In the genomic region with DNA sequence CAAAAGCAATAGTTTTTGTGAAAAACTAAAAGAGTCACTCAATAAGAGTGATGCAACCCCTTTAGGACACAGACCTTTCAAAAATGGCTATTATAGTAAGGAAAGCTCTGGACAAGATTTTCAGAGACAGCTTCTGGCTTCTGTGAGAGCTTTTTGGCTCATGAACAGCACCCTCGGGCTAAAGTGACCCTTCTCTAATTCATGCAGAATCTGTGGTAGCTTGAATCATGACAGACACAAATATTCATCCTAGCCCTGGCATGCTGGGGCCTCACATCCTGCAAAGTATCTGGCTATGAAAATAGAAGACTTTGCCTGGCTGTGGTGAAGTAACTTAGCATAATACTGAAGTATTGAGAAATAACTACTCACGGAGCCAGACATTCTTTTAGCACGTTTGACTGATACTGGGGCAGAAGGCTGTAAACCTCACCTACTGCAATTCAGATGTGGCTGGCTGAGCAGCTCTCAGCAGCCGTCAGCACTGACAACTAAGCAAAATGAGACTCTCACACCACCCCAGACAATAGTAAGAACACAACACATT, we compare ENCODE assay signal across 8 cellular contexts.
DNase-seq lines count a peak whose midpoint lies in the region; ATAC-seq, FAIRE-seq and TF ChIP-seq lines count a peak whose summit lies in the region.

No MANE protein-coding gene starts in this region.

- peak overlapping the region; percentile 88 to 90 for H3K27ac ChIP-seq in breast epithelium
- peak overlapping the region; percentile 65 for H3K27ac ChIP-seq in keratinocyte (ENCODE audit: control insufficient read depth, insufficient read depth, low read length)
- H3K27ac ChIP-seq in transverse colon = peak overlapping the region; percentile 47 to 67 (median 54)

- TF ChIP-seq CTCF in breast epithelium (IDR thresholded peaks at IDR 0.05) (no peak), keratinocyte (optimal IDR thresholded peaks at IDR 0.05 in 1 of 3, IDR thresholded peaks at IDR 0.05 in 1 of 3, conservative IDR thresholded peaks at IDR 0.05 in 1 of 3; ENCODE audit: extremely low read depth in 1 of 3, insufficient read depth in 2 of 3, low read length in 3 of 3) (no peak), transverse colon (IDR thresholded peaks at IDR 0.05) (no peak), GM10248 (IDR thresholded peaks at IDR 0.05; ENCODE audit: control extremely low read depth, extremely low read depth, low read depth, missing control alignments) (no peak)

- H3K27me3 ChIP-seq in breast epithelium = no peaks in the 10 kb centered on the region
- H3K27me3 ChIP-seq in keratinocyte (ENCODE audit: control insufficient read depth, extremely low read depth, insufficient read depth, low read length) = no peaks in the 10 kb centered on the region
- no peaks in the 10 kb centered on the region for H3K27me3 ChIP-seq in transverse colon

- peak; percentile 93 for DNase-seq in M059J (ENCODE audit: low read depth)
- peak in 1 of 2 donors; percentile 71 for DNase-seq in breast epithelium (ENCODE audit: low spot score in 2 of 2)
- peak; percentile 36 for DNase-seq in keratinocyte (ENCODE audit: low read depth, low spot score)
- no peak for DNase-seq in transverse colon
- DNase-seq in DMS79 treated with DMSO at 0.1 percent for 48 hours (lab: John Stamatoyannopoulos, UW) = no peak
- no peak for DNase-seq in NCI-H345 treated with DMSO at 0.1 percent for 48 hours (lab: John Stamatoyannopoulos, UW; ENCODE audit: unreplicated experiment)
- no peak for DNase-seq in GM10248 (ENCODE audit: extremely low spot score)

- TF ChIP-seq POLR2A in breast epithelium (IDR thresholded peaks at IDR 0.05) (no peak), transverse colon (IDR thresholded peaks at IDR 0.05) (no peak)

- no peaks in the 10 kb centered on the region for H4K20me1 ChIP-seq in keratinocyte (ENCODE audit: control insufficient read depth, extremely low read depth, insufficient read depth, low read length)

- H3K79me2 ChIP-seq in keratinocyte (ENCODE audit: control insufficient read depth, insufficient read depth, low read length) = no peaks in the 10 kb centered on the region

- FAIRE-seq in keratinocyte (lab: Jason Lieb, UNC) = peak; percentile 97

- peak overlapping the region; percentile 67 for H2AFZ ChIP-seq in keratinocyte (ENCODE audit: control insufficient read depth, low read length)

- H3K36me3 ChIP-seq in breast epithelium = no peaks in the 10 kb centered on the region
- no peaks in the 10 kb centered on the region for H3K36me3 ChIP-seq in keratinocyte (ENCODE audit: control insufficient read depth in 2 of 2, extremely low read depth in 1 of 2, insufficient read depth in 2 of 2, low read length in 2 of 2)
- H3K36me3 ChIP-seq in transverse colon = no peaks in the 10 kb centered on the region

- H3K4me1 ChIP-seq in breast epithelium = peaks cover 0 to 14% of the 10 kb centered on the region in 2 donors
- H3K4me1 ChIP-seq in keratinocyte (ENCODE audit: control insufficient read depth, extremely low read depth, insufficient read depth, low read length) = peaks cover 25% of the 10 kb centered on the region
- peaks cover 0 to 15% (median 2%) of the 10 kb centered on the region in 4 donors for H3K4me1 ChIP-seq in transverse colon

- CTCF ChIA-PET in GM10248 (lab: Yijun Ruan, JAX) = interaction anchor here (1.0 to 2.7 kb wide), 5 partner anchors 8 to 884 kb away, joined by 3 to 6 read pairs (median 3); no protein-coding TSS in a partner anchor

- H3K4me2 ChIP-seq in keratinocyte (ENCODE audit: control insufficient read depth, extremely low read depth, insufficient read depth, low read depth, low read length) = peak overlapping the region; percentile 72

- in situ Hi-C loops in transverse colon (cut with MboI; ENCODE audit: low pct_ligation_motif_present in 1 of 4, low pct_unique_long_range_greater_than_20kb in 1 of 4, low sequenced_read_pairs in 3 of 4) = no loop called here

- dilution Hi-C loops in keratinocyte (cut with MboI; ENCODE audit: extremely low pct_ligation_motif_present, low sequenced_read_pairs) = no loop called here

- TF ChIP-seq EP300 in transverse colon (IDR thresholded peaks at IDR 0.05; ENCODE audit: low read depth) = no peak

- ATAC-seq in GM21423 (IDR thresholded peaks at IDR 0.05; ENCODE audit: unreplicated experiment) = no peak

- intact Hi-C loops in breast epithelium (cut with DNase I; ENCODE audit: low total_unique reads) = no loop called here
- intact Hi-C loops in transverse colon (cut with DNase I; ENCODE audit: low total_unique reads) = no loop called here

- H3K4me3 ChIP-seq in breast epithelium (peak overlapping the region in 1 of 3 donors; percentile 6), keratinocyte (ENCODE audit: control insufficient read depth in 2 of 3, extremely low read depth in 1 of 3, insufficient read depth in 2 of 3, low read depth in 1 of 3, low read length in 3 of 3) (no peak overlapping the region), transverse colon (no peak overlapping the region)

- H3K9me3 ChIP-seq in breast epithelium = no peaks in the 10 kb centered on the region
- no peaks in the 10 kb centered on the region for H3K9me3 ChIP-seq in keratinocyte (ENCODE audit: control insufficient read depth, low read depth, low read length)
- no peaks in the 10 kb centered on the region for H3K9me3 ChIP-seq in transverse colon

- POLR2A ChIA-PET in GM10248 (lab: Yijun Ruan, JAX) = no interaction called here

- H3K9ac ChIP-seq in keratinocyte (ENCODE audit: control insufficient read depth, extremely low read depth, insufficient read depth, low read length) = peak overlapping the region; percentile 29

- H3K9me1 ChIP-seq in keratinocyte (ENCODE audit: control insufficient read depth, extremely low read depth, insufficient read depth, low read length) = no peaks in the 10 kb centered on the region

- 45 to 60% methylated on average over 1 to 4 of the region's 4 CpGs for WGBS in transverse colon (ENCODE audit: low coverage in 1 of 2), 2 donors

Comparison
In these comparisons a context has a peak if more than half of its experiments do, and no peak if none do; other contexts are left out.
1. DNase-seq: peak in M059J (single experiment) and keratinocyte (single experiment); none in transverse colon (single experiment), DMS79 treated with DMSO at 0.1 percent for 48 hours (single experiment), NCI-H345 treated with DMSO at 0.1 percent for 48 hours (single experiment) and GM10248 (single experiment).
2. Peak in every context shown above with its lines, with median percentiles within 50 percentile points of each other: H3K27ac ChIP-seq.